In the genomic region with DNA sequence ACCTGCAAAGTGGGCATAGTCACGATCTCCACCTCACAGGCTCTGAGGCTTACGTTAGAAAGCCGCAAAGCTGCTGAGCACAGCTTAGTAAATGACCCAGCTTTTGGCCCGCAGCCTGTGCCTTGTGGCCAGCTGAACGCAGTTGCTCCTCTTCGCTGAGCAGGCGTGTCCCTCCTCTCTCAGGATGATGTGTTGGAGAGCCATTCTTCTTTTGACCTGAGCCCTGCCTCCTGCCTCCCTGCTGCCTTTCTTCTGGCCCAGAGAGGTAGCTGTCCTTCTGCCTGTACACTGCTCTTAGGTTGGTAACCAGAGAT, we compare ENCODE assay signal across 7 cellular contexts. TPM values are rescaled to one million over a fixed set of nuclear protein-coding genes. Genes with fewer than 3 reads are reported as not detected.
DNase-seq lines count a peak whose midpoint lies in the region; ATAC-seq and TF ChIP-seq lines count a peak whose summit lies in the region.

No MANE protein-coding gene starts in this region.

- H3K9me3 ChIP-seq in lower lobe of right lung = no peaks in the 10 kb centered on the region
- no peaks in the 10 kb centered on the region for H3K9me3 ChIP-seq in thoracic aorta

- H3K4me3 ChIP-seq in lower lobe of right lung (no peak overlapping the region), thoracic aorta (peak overlapping the region; percentile 12)

- H3K27ac ChIP-seq in cingulate gyrus (ENCODE audit: low read depth, low read length) = peak overlapping the region; percentile 19
- H3K27ac ChIP-seq in lower lobe of right lung = peak overlapping the region; percentile 38
- H3K27ac ChIP-seq in thoracic aorta = peak overlapping the region in 1 of 2 donors; percentile 78

- ATAC-seq in lower lobe of right lung (peak in 1 of 2 donors; percentile 6), thoracic aorta (ENCODE audit: insufficient number of reproducible peaks, low FRiP score, low read depth) (no peak), HG03135 (IDR thresholded peaks at IDR 0.05; ENCODE audit: unreplicated experiment) (no peak)

- H3K36me3 ChIP-seq in lower lobe of right lung (peaks cover 35% of the 10 kb centered on the region), thoracic aorta (peaks cover 23% of the 10 kb centered on the region)

- no peak for TF ChIP-seq CTCF in lower lobe of right lung (IDR thresholded peaks at IDR 0.05)
- TF ChIP-seq CTCF in thoracic aorta (IDR thresholded peaks at IDR 0.05) = no peak

- H3K4me1 ChIP-seq in lower lobe of right lung (peaks cover 42% of the 10 kb centered on the region), thoracic aorta (ENCODE audit: control insufficient read depth in 1 of 2, low read depth in 2 of 2) (peaks cover 54 to 91% of the 10 kb centered on the region in 2 donors)

- H3K27me3 ChIP-seq in lower lobe of right lung (ENCODE audit: low read depth) (no peaks in the 10 kb centered on the region), thoracic aorta (replicated peaks; ENCODE audit: insufficient read depth) (no peaks in the 10 kb centered on the region)

- peak; percentile 96 for DNase-seq in M059J (ENCODE audit: low read depth)
- DNase-seq in lower lobe of right lung = no peak
- DNase-seq in thoracic aorta (ENCODE audit: low spot score) = no peak
- DNase-seq in NCI-H345 (lab: John Stamatoyannopoulos, UW) = no peak
- DNase-seq in SKM-1 treated with dmso at 0.1 percent for 144 hours (lab: John Stamatoyannopoulos, UW; ENCODE audit: unreplicated experiment) = no peak

- intact Hi-C loops in lower lobe of right lung (cut with DNase I) = no loop called here

RNA-seq across cellular contexts. Expression of a gene that starts 47.6 kb away (rescaled TPM):
- total RNA-seq in M059J (2014; rRNA removed; shearing (Covaris generic)) = 29.0 and 39.2 TPM in 2 replicates
- total RNA-seq in lower lobe of right lung = 274 TPM
- 1,000 to 10,000 TPM in 1 of 2 donors, 100 to 1,000 TPM in 1; 531 to 1,491 TPM for total RNA-seq in thoracic aorta
